ENCODE assay signal across 14 cellular contexts in the genomic region with DNA sequence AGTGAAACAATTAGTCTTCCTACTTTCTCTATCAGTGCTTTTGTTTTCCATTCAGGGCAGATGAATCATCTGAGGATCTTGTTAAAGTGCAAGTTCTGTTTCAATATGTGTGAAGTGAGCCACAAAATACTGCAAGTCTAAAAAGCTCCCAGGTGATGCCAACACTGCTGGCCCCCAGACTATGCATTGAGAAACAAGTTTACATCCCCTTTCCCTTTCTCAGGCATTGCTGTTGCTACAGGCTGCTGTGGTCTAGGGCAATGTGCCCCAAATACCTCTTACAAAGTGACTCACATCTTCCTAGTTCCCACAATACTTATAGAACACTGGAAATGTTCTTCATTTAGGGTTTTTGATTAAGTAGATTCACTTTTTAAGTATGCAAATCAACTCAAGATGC. TPM values are rescaled to one million over a fixed set of nuclear protein-coding genes. Genes with fewer than 3 reads are reported as not detected.
DNase-seq lines count a peak whose midpoint lies in the region; ATAC-seq, FAIRE-seq and TF ChIP-seq lines count a peak whose summit lies in the region.
"Had no signal": no experiment of that assay in that cellular context is flagged by ENCODE, and none has a peak within 500 bp of the region (broad histone marks: within the 10 kb centered on the region; RNA-seq: fewer than 3 reads in every experiment).

No MANE protein-coding gene starts in this region.

- no peaks in the 10 kb centered on the region for H3K9me3 Mint-ChIP-seq in activated naive CD8-positive, alpha-beta T cell treated with anti-CD3 and anti-CD28 coated beads for 36 hours
- H3K9me3 Mint-ChIP-seq: nephron had no signal

- no peak overlapping the region for H3K4me3 Mint-ChIP-seq in activated naive CD8-positive, alpha-beta T cell treated with anti-CD3 and anti-CD28 coated beads for 36 hours
- H3K4me3 Mint-ChIP-seq: nephron had no signal

- no peak for FAIRE-seq in urothelium cell line (lab: Jason Lieb, UNC)

- DNase-seq in BJ (ENCODE audit: low read depth) (peak; percentile 38), HPDE6-E6E7 (ENCODE audit: extremely low spot score) (peak; percentile 9), iris pigment epithelial cell (ENCODE audit: low read depth) (peak; percentile 94), urothelium cell line (ENCODE audit: low spot score) (no peak), NCI-H187 (lab: John Stamatoyannopoulos, UW) (no peak)
- peak; percentile 23 for DNase-seq in activated naive CD8-positive, alpha-beta T cell treated with anti-CD3 and anti-CD28 coated beads for 36 hours
- DNase-seq: cerebellar nuclear complex; DMS153; gastrocnemius medialis; NCI-H2227 treated with DMSO at 0.1 percent for 48 hours; RPMI8226; stimulated activated CD4-positive, alpha-beta T cell treated with anti-CD3 and anti-CD28 coated beads, Interleukin-12 subunit alpha, Interleukin-12 subunit beta, amount 100 ng/mL, for 4 hours had no signal

- H3K36me3 Mint-ChIP-seq in activated naive CD8-positive, alpha-beta T cell treated with anti-CD3 and anti-CD28 coated beads for 36 hours: no peaks in the 10 kb centered on the region

- POLR2A ChIA-PET in BJ (lab: Charles Lee): no interaction called here

- no peaks in the 10 kb centered on the region for H3K27me3 Mint-ChIP-seq in activated naive CD8-positive, alpha-beta T cell treated with anti-CD3 and anti-CD28 coated beads for 36 hours

- no peak for ATAC-seq in HG03442 (IDR thresholded peaks at IDR 0.05; ENCODE audit: unreplicated experiment)
- ATAC-seq: gastrocnemius medialis had no signal

- CTCF ChIA-PET in BJ (lab: Yijun Ruan, JAX): no interaction called here

- no peaks in the 10 kb centered on the region; the same call in 1 of the 2 replicates for H3K27me3 ChIP-seq in BJ (ENCODE audit: control insufficient read depth, insufficient read depth, low read length)
- H3K27me3 ChIP-seq: gastrocnemius medialis had no signal

- no peak overlapping the region for H3K4me3 ChIP-seq in BJ (ENCODE audit: low read depth, low read length)
- H3K4me3 ChIP-seq: gastrocnemius medialis had no signal

- TF ChIP-seq CTCF in BJ (IDR thresholded peaks at IDR 0.05; ENCODE audit: insufficient read depth, low read depth, low read length): no peak

- H3K4me1 Mint-ChIP-seq in activated naive CD8-positive, alpha-beta T cell treated with anti-CD3 and anti-CD28 coated beads for 36 hours: peaks cover 11% of the 10 kb centered on the region

- H3K27ac Mint-ChIP-seq in activated naive CD8-positive, alpha-beta T cell treated with anti-CD3 and anti-CD28 coated beads for 36 hours: no peak overlapping the region
- H3K27ac Mint-ChIP-seq: nephron had no signal

- no peaks in the 10 kb centered on the region for H3K36me3 ChIP-seq in BJ (ENCODE audit: control insufficient read depth, insufficient read depth, low read length)
- H3K36me3 ChIP-seq: gastrocnemius medialis had no signal

RNA-seq across cellular contexts. Expression of gene ABRACL, which starts 31.8 kb away (rescaled TPM):
- polyA plus RNA-seq in BJ (2011; rRNA removed): 13.1 and 23.1 TPM in 2 replicates
- 4.5 and 5.9 TPM in 2 replicates for polyA minus RNA-seq in BJ (2011; rRNA and poly(A)+ RNA removed)
- 100 to 1,000 TPM; 192 to 196 TPM for total RNA-seq in activated naive CD8-positive, alpha-beta T cell treated with anti-CD3 and anti-CD28 coated beads for 36 hours

Comparison
In these comparisons a context has a peak if more than half of its experiments do, and no peak if none do; other contexts are left out.
1. DNase-seq: peak in BJ (single experiment), HPDE6-E6E7 (single experiment), activated naive CD8-positive, alpha-beta T cell treated with anti-CD3 and anti-CD28 coated beads for 36 hours (single experiment) and iris pigment epithelial cell (single experiment); none in urothelium cell line (single experiment) and NCI-H187 (0 of 2).